8 cellular contexts compared by ENCODE assay signal in the genomic region with DNA sequence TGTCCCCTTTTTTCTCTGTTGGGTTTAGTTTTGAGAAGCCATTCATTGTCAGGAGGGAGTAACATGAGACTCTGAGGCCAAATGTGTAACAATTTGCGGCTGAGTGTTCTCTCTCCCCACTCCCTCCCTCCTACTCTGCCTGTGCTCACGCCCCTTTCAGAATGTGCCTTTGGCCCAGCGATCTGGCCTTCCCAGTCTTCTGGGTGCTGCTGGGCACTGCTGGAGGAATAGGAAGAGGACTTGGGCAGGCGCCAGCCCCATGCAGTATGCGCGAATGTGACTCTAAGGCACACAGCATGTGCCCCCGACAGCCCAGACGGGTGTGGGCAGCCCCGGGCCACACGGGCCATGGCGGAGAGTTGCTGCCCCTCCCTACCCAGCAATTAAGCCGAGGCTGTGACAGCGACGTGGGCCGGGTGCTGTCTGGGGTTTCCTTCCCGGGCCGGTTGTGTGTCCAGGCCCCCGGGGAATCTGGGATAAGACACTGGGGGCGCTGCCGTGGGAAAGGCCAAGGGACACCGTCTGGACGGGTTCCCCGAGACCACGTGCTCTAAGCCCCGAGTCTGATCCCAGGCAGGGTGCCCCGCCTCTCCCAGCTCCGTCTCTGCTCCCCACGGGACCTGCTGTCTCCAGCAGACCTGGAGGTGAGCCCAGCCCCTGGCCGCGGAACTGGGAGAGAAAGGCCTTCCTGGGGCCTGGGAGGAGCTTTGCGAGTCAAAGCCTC.
DNase-seq lines count a peak whose midpoint lies in the region; ATAC-seq and TF ChIP-seq lines count a peak whose summit lies in the region.

No MANE protein-coding gene starts in this region.

- TF ChIP-seq CTCF in PC-3 (conservative IDR thresholded peaks at IDR 0.05; ENCODE audit: low read depth, low read length) (no peak), foreskin fibroblast (IDR thresholded peaks at IDR 0.05; ENCODE audit: low read depth, low read length) (no peak)

- peak overlapping the region; percentile 86 for H2BK15ac ChIP-seq in neuronal stem cell (ENCODE audit: low read length)

- H3K23ac ChIP-seq in neuronal stem cell (ENCODE audit: low read depth, low read length, poor library complexity): no peak overlapping the region

- POLR2A ChIA-PET in PC-3 (lab: Charles Lee; ENCODE audit: unreplicated experiment): no interaction called here

- H3K4me3 ChIP-seq in PC-3 (ENCODE audit: low read length) (no peak overlapping the region), foreskin fibroblast (ENCODE audit: low read depth in 1 of 2, low read length in 2 of 2) (peak overlapping the region; percentile 9 to 31), neuronal stem cell (ENCODE audit: low read length in 2 of 2) (no peak overlapping the region)

- H3F3A ChIP-seq in PC-3 (ENCODE audit: low read length, unreplicated experiment): no peaks in the 10 kb centered on the region

- no peak overlapping the region for H3K27ac ChIP-seq in PC-3 (ENCODE audit: low read length)
- peak overlapping the region; percentile 47 for H3K27ac ChIP-seq in neuronal stem cell (replicated peaks; ENCODE audit: low read length)

- H3K27me3 ChIP-seq in PC-3 (ENCODE audit: low read length) (no peaks in the 10 kb centered on the region), neuronal stem cell (ENCODE audit: control insufficient read depth in 3 of 3, insufficient read depth in 3 of 3, low read depth in 1 of 3, low read length in 3 of 3) (peaks cover 0 to 10% (median 4%) of the 10 kb centered on the region in 3 experiments)

- H4K20me1 ChIP-seq in PC-3 (ENCODE audit: low read length): no peaks in the 10 kb centered on the region

- no peak overlapping the region for H3K4ac ChIP-seq in neuronal stem cell (ENCODE audit: low read length)

- no peaks in the 10 kb centered on the region for H3K9me2 ChIP-seq in PC-3 (replicated peaks; ENCODE audit: low read length)

- intact Hi-C loops in PC-3 (cut with micrococcal nuclease): no loop called here

- H3K4me1 ChIP-seq in PC-3 (ENCODE audit: insufficient read depth, low read length) (no peaks in the 10 kb centered on the region), neuronal stem cell (ENCODE audit: control insufficient read depth in 2 of 2, insufficient read depth in 1 of 2, low read depth in 1 of 2, low read length in 2 of 2) (peaks cover 5 to 14% of the 10 kb centered on the region in 2 donors)

- H2AFZ ChIP-seq in PC-3 (ENCODE audit: low read length) (peak overlapping the region; percentile 38; the same call in 1 of the 2 replicates), neuronal stem cell (ENCODE audit: low read length) (peak overlapping the region; percentile 86)

- H3K36me3 ChIP-seq in PC-3 (ENCODE audit: low read depth, low read length): no peaks in the 10 kb centered on the region
- no peaks in the 10 kb centered on the region for H3K36me3 ChIP-seq in neuronal stem cell (replicated peaks in 1 of 2; ENCODE audit: control insufficient read depth in 2 of 2, insufficient read depth in 2 of 2, low read length in 2 of 2)

- no peaks in the 10 kb centered on the region for H3K79me2 ChIP-seq in PC-3 (ENCODE audit: low read length)

- WGBS in neuronal stem cell (ENCODE audit: extremely low coverage in 2 of 2, insufficient read length in 2 of 2, insufficient replicate concordance in 1 of 2), 2 donors: no CpG with 5 or more reads among the region's 31 CpGs

- peak overlapping the region; percentile 44 for H2AK5ac ChIP-seq in neuronal stem cell (ENCODE audit: low read depth, low read length)

- ATAC-seq in PC-3 (no peak; the same call in 1 of the 2 replicates), GM19324 (IDR thresholded peaks at IDR 0.05; ENCODE audit: low FRiP score, unreplicated experiment) (no peak), GM21515 (IDR thresholded peaks at IDR 0.05; ENCODE audit: unreplicated experiment) (no peak)

- H3K4me2 ChIP-seq in PC-3 (ENCODE audit: low read length) (no peak overlapping the region), neuronal stem cell (ENCODE audit: insufficient read depth, low read length, poor library complexity, severe bottlenecking) (peak overlapping the region; percentile 37)

- peak; percentile 45 for DNase-seq in H4 (ENCODE audit: low spot score)
- DNase-seq in PC-3: no peak
- peak; percentile 31 to 46 for DNase-seq in foreskin fibroblast
- peak; percentile 18 for DNase-seq in neuronal stem cell (ENCODE audit: low spot score)
- DNase-seq in OCI-M2 (lab: John Stamatoyannopoulos, UW; ENCODE audit: unreplicated experiment): no peak
- DNase-seq in stimulated activated CD4-positive, alpha-beta T cell treated with anti-CD3 and anti-CD28 coated beads, Interleukin-2, amount 100 ng/mL, for 24 hours: no peak

- no peak overlapping the region for H4K91ac ChIP-seq in neuronal stem cell (ENCODE audit: low read depth, low read length, poor library complexity)

- H4K8ac ChIP-seq in neuronal stem cell (ENCODE audit: low read depth, low read length): no peak overlapping the region

- peak overlapping the region; percentile 78 for H2BK12ac ChIP-seq in neuronal stem cell (ENCODE audit: low read length)

- H3K14ac ChIP-seq in neuronal stem cell (ENCODE audit: low read length): peak overlapping the region; percentile 56

- no peaks in the 10 kb centered on the region for H3K79me1 ChIP-seq in neuronal stem cell (ENCODE audit: low read depth, low read length)

- H3K9me3 ChIP-seq in PC-3 (ENCODE audit: low read length): no peaks in the 10 kb centered on the region
- H3K9me3 ChIP-seq in neuronal stem cell (replicated peaks in 1 of 2; ENCODE audit: control insufficient read depth in 2 of 2, insufficient read depth in 1 of 2, low read depth in 1 of 2, low read length in 2 of 2): no peaks in the 10 kb centered on the region

- H2BK5ac ChIP-seq in neuronal stem cell (ENCODE audit: low read length): peak overlapping the region; percentile 21

- no TSS peak for BruUV-seq in PC-3 (replicated peaks; lab: Mats Ljungman, UMichigan)

- peak overlapping the region; percentile 84 for H2BK120ac ChIP-seq in neuronal stem cell (ENCODE audit: low read depth, low read length)

- H3K18ac ChIP-seq in neuronal stem cell (ENCODE audit: low read length): peak overlapping the region; percentile 98

- H3K9ac ChIP-seq in PC-3 (ENCODE audit: low read length) (no peak overlapping the region), neuronal stem cell (ENCODE audit: low read depth, low read length, poor library complexity) (no peak overlapping the region)

- CTCF ChIA-PET in PC-3 (lab: Charles Lee): no interaction called here

Comparison
In these comparisons a context has a peak if more than half of its experiments do, and no peak if none do; other contexts are left out.
1. DNase-seq: peak in H4 (single experiment), foreskin fibroblast (2 of 2) and neuronal stem cell (single experiment); none in PC-3 (single experiment), OCI-M2 (single experiment) and stimulated activated CD4-positive, alpha-beta T cell treated with anti-CD3 and anti-CD28 coated beads, Interleukin-2, amount 100 ng/mL, for 24 hours (0 of 2).
2. H3K4me3 ChIP-seq: peak in foreskin fibroblast (2 of 2); none in PC-3 (single experiment) and neuronal stem cell (0 of 2).